In genomic region chr4:70768301-70768948, GRCh38 we compare ENCODE assay signal across 16 cellular contexts. TPM values are rescaled to one million over a fixed set of nuclear protein-coding genes. Genes with fewer than 3 reads are reported as not detected.
DNase-seq lines count a peak whose midpoint lies in the region; ATAC-seq, FAIRE-seq and TF ChIP-seq lines count a peak whose summit lies in the region.
"Had no signal": no experiment of that assay in that cellular context is flagged by ENCODE, and none has a peak within 500 bp of the region (broad histone marks: within the 10 kb centered on the region; RNA-seq: fewer than 3 reads in every experiment).

No MANE protein-coding gene starts in this region.

- CTCF ChIA-PET in endothelial cell of umbilical vein (lab: Charles Lee) = no interaction called here

- H3K9ac ChIP-seq in endothelial cell of umbilical vein (replicated peaks; ENCODE audit: extremely low read depth, insufficient read depth, low read length) = no peak overlapping the region

- H3K4me3 ChIP-seq in endothelial cell of umbilical vein (replicated peaks in 1 of 3; ENCODE audit: insufficient read depth in 1 of 3, low read depth in 1 of 3, low read length in 3 of 3) = no peak overlapping the region
- H3K4me3 ChIP-seq: MG63 had no signal

- dilution Hi-C loops in endothelial cell of umbilical vein (cut with MboI; ENCODE audit: extremely low pct_ligation_motif_present, low sequenced_read_pairs) = no loop called here

- peak overlapping the region; percentile 50 for H3K27ac ChIP-seq in KOPT-K1 (ENCODE audit: low read depth, low read length, poor library complexity, severe bottlenecking)
- peak overlapping the region; percentile 65 for H3K27ac ChIP-seq in endothelial cell of umbilical vein (ENCODE audit: insufficient read depth, low read depth, low read length)
- H3K27ac ChIP-seq: HL-60 had no signal

- no peaks in the 10 kb centered on the region for H3K27me3 ChIP-seq in endothelial cell of umbilical vein (ENCODE audit: control insufficient read depth in 2 of 2, insufficient read depth in 2 of 2, low read length in 2 of 2)
- H3K27me3 ChIP-seq: MG63 had no signal

- H3K4me2 ChIP-seq in endothelial cell of umbilical vein (ENCODE audit: insufficient read depth, low read length) = peak overlapping the region; percentile 76

- H3K79me2 ChIP-seq in endothelial cell of umbilical vein (ENCODE audit: control insufficient read depth, insufficient read depth, low read length) = no peaks in the 10 kb centered on the region

- intact Hi-C loops in endothelial cell of umbilical vein (cut with micrococcal nuclease) = no loop called here

- no peaks in the 10 kb centered on the region for H4K20me1 ChIP-seq in endothelial cell of umbilical vein (replicated peaks; ENCODE audit: control insufficient read depth, extremely low read depth, insufficient read depth, low read length)

- peak; percentile 12 for DNase-seq in AG20443 (ENCODE audit: low spot score)
- DNase-seq in endothelial cell of umbilical vein (ENCODE audit: low read depth, low spot score) = peak; percentile 74
- peak; percentile 13 for DNase-seq in pulmonary artery endothelial cell (ENCODE audit: low read depth, low spot score)
- DNase-seq in OCI-M1 (lab: John Stamatoyannopoulos, UW) = no peak
- DNase-seq in stimulated activated naive CD8-positive, alpha-beta T cell treated with anti-CD3 and anti-CD28 coated beads, Interleukin-15, Interleukin-2, amounts not matched to agents 100 U/mL and 50 U/mL, for 24 hours = no peak
- DNase-seq: CD8-positive, alpha-beta T cell; DND-41; KBM-7; MG63; NCI-H187 treated with DMSO at 0.1 percent for 48 hours; NCI-H2171; NCI-H510A had no signal

- ATAC-seq in stimulated activated naive CD8-positive, alpha-beta T cell treated with anti-CD3 and anti-CD28 coated beads, Interleukin-15, Interleukin-2, amounts not matched to agents 100 U/mL and 50 U/mL, for 24 hours = no peak
- no peak for ATAC-seq in HG03460 (IDR thresholded peaks at IDR 0.05; ENCODE audit: unreplicated experiment)

- peak overlapping the region; percentile 50 for H2AFZ ChIP-seq in endothelial cell of umbilical vein (ENCODE audit: low read depth, low read length)

- TSS peak; percentile 77 for BruUV-seq in endothelial cell of umbilical vein (replicated peaks; lab: Mats Ljungman, UMichigan)

- H3K36me3 ChIP-seq in KOPT-K1 (ENCODE audit: insufficient read depth, low read length) = peaks cover 68% of the 10 kb centered on the region
- no peaks in the 10 kb centered on the region for H3K36me3 ChIP-seq in endothelial cell of umbilical vein (ENCODE audit: control insufficient read depth in 2 of 2, extremely low read depth in 1 of 2, insufficient read depth in 2 of 2, low read length in 2 of 2)

- peaks cover 12% of the 10 kb centered on the region for H3K4me1 ChIP-seq in endothelial cell of umbilical vein (ENCODE audit: control insufficient read depth, extremely low read depth, insufficient read depth, low read length)

- H3K9me3 ChIP-seq in KOPT-K1 (ENCODE audit: insufficient read depth, low read length, poor library complexity, severe bottlenecking) (no peaks in the 10 kb centered on the region), endothelial cell of umbilical vein (replicated peaks; ENCODE audit: control insufficient read depth, insufficient read depth, low read length) (no peaks in the 10 kb centered on the region)
- H3K9me3 ChIP-seq: MG63 had no signal

- FAIRE-seq in endothelial cell of umbilical vein (lab: Jason Lieb, UNC) = peak; percentile 82
- FAIRE-seq: D721Med had no signal

- no peak for TF ChIP-seq POLR2A in endothelial cell of umbilical vein (IDR thresholded peaks at IDR 0.05; ENCODE audit: low read depth, low read length)

- TF ChIP-seq CTCF in endothelial cell of umbilical vein (IDR thresholded peaks at IDR 0.05; ENCODE audit: extremely low read depth in 1 of 2, insufficient read depth in 1 of 2, low read depth in 1 of 2, low read length in 2 of 2) = no peak

- H3K9me1 ChIP-seq in endothelial cell of umbilical vein (replicated peaks; ENCODE audit: control insufficient read depth, extremely low read depth, insufficient read depth, low read length) = no peaks in the 10 kb centered on the region

- POLR2A ChIA-PET in endothelial cell of umbilical vein (lab: Charles Lee) = no interaction called here

TF ChIP-seq in endothelial cell of umbilical vein, 7 proteins besides CTCF, POLR2A, EP300 and RAD21:
- TF ChIP-seq MAX (IDR thresholded peaks at IDR 0.05; ENCODE audit: insufficient read depth, insufficient read length) (no peak), FOS (IDR thresholded peaks at IDR 0.05; ENCODE audit: borderline replicate concordance, insufficient read depth, low read length) (peak; percentile 62), JUN (IDR thresholded peaks at IDR 0.05; ENCODE audit: borderline replicate concordance, insufficient read depth, insufficient read length, low read depth) (peak; percentile 78)

RNA-seq across cellular contexts. Expression of gene RUFY3, which starts 46.7 kb away (rescaled TPM):
- total RNA-seq in endothelial cell of umbilical vein (42.4 and 52.8 TPM in 2 replicates), pulmonary artery endothelial cell (30.0 and 30.9 TPM in 2 replicates)
- 8.5 and 10.0 TPM in 2 replicates for polyA plus RNA-seq in endothelial cell of umbilical vein
- 9.2 and 9.3 TPM in 2 replicates for polyA plus RNA-seq in endothelial cell of umbilical vein (2011; cell fraction: cytosol; rRNA removed)
- 70.9 and 78.9 TPM in 2 replicates for polyA plus RNA-seq in endothelial cell of umbilical vein (2011; cell fraction: nucleus; rRNA removed)
- 17.6 and 20.0 TPM in 2 replicates for polyA plus RNA-seq in endothelial cell of umbilical vein (2012)
- 20.2 and 25.3 TPM in 2 replicates for polyA minus RNA-seq in endothelial cell of umbilical vein
- polyA minus RNA-seq in endothelial cell of umbilical vein (2011; cell fraction: cytosol; rRNA and poly(A)+ RNA removed) = 4.5 TPM
- polyA minus RNA-seq in endothelial cell of umbilical vein (2011; cell fraction: nucleus; rRNA and poly(A)+ RNA removed) = 54.9 and 71.0 TPM in 2 replicates

Comparison
In these comparisons a context has a peak if more than half of its experiments do, and no peak if none do; other contexts are left out.
1. DNase-seq: peak in AG20443 (single experiment), endothelial cell of umbilical vein (single experiment) and pulmonary artery endothelial cell (single experiment); none in OCI-M1 (single experiment) and stimulated activated naive CD8-positive, alpha-beta T cell treated with anti-CD3 and anti-CD28 coated beads, Interleukin-15, Interleukin-2, amounts not matched to agents 100 U/mL and 50 U/mL, for 24 hours (single experiment).